ENCODE assay signal across 8 cellular contexts in genomic region chr7:21543528-21544302, GRCh38. TPM values are rescaled to one million over a fixed set of nuclear protein-coding genes. Genes with fewer than 3 reads are reported as not detected.
DNase-seq lines count a peak whose midpoint lies in the region; ATAC-seq and TF ChIP-seq lines count a peak whose summit lies in the region.

No MANE protein-coding gene starts in this region.

- intact Hi-C loops in CD8-positive, alpha-beta T cell (cut with DNase I, micrococcal nuclease), result no loop called here
- intact Hi-C loops in testis (cut with DNase I; ENCODE audit: low total_unique reads), result no loop called here

- H3K4me1 ChIP-seq in CD8-positive, alpha-beta T cell (ENCODE audit: insufficient read depth, low read length), result peaks cover 4% of the 10 kb centered on the region
- peaks cover 31% of the 10 kb centered on the region for H3K4me1 ChIP-seq in iPS-20b (ENCODE audit: insufficient read depth, low read length)
- H3K4me1 ChIP-seq in testis, result peaks cover 12% of the 10 kb centered on the region

- POLR2A ChIA-PET in CD8-positive, alpha-beta T cell (lab: Charles Lee), result no interaction called here

- H3K9me3 Mint-ChIP-seq in CD8-positive, alpha-beta T cell, result no peaks in the 10 kb centered on the region
- no peaks in the 10 kb centered on the region for H3K9me3 Mint-ChIP-seq in activated T-helper 17 cell treated with anti-CD3 and anti-CD28 coated beads, Interleukin-2, amount 50 U/mL, for 72 hours

- peaks cover 50% of the 10 kb centered on the region for H3K27me3 Mint-ChIP-seq in CD8-positive, alpha-beta T cell (ENCODE audit: low read depth)
- H3K27me3 Mint-ChIP-seq in activated T-helper 17 cell treated with anti-CD3 and anti-CD28 coated beads, Interleukin-2, amount 50 U/mL, for 72 hours, result peaks cover 60% of the 10 kb centered on the region

- peak overlapping the region; percentile 62; the same call in 1 of the 2 replicates for H3K9ac ChIP-seq in iPS-20b (ENCODE audit: low read depth, low read length)

- no peak for TF ChIP-seq CTCF in CD8-positive, alpha-beta T cell (IDR thresholded peaks at IDR 0.05)
- no peak for TF ChIP-seq CTCF in testis (IDR thresholded peaks at IDR 0.05)

- no peak overlapping the region for H3K27ac Mint-ChIP-seq in CD8-positive, alpha-beta T cell
- H3K27ac Mint-ChIP-seq in activated T-helper 17 cell treated with anti-CD3 and anti-CD28 coated beads, Interleukin-2, amount 50 U/mL, for 72 hours, result no peak overlapping the region

- no peak overlapping the region for H3K4me3 ChIP-seq in CD8-positive, alpha-beta T cell (ENCODE audit: low read depth, low read length)
- H3K4me3 ChIP-seq in iPS-20b (ENCODE audit: low read length) (peak overlapping the region; percentile 65), testis (peak overlapping the region; percentile 34 to 56)

- H3K4me3 Mint-ChIP-seq in CD8-positive, alpha-beta T cell, result peak overlapping the region; percentile 46
- H3K4me3 Mint-ChIP-seq in activated T-helper 17 cell treated with anti-CD3 and anti-CD28 coated beads, Interleukin-2, amount 50 U/mL, for 72 hours, result peak overlapping the region; percentile 56

- DNase-seq in CD8-positive, alpha-beta T cell, result no peak
- DNase-seq in testis (peak; percentile 18), AML-193 (lab: John Stamatoyannopoulos, UW) (no peak), D341Med (ENCODE audit: low spot score) (no peak)

- H3K36me3 ChIP-seq in CD8-positive, alpha-beta T cell (ENCODE audit: insufficient read depth, low read length), result no peaks in the 10 kb centered on the region
- peaks cover 6% of the 10 kb centered on the region; the same call in 1 of the 2 replicates for H3K36me3 ChIP-seq in iPS-20b (ENCODE audit: insufficient read depth, low read depth, low read length)
- no peaks in the 10 kb centered on the region for H3K36me3 ChIP-seq in testis (ENCODE audit: low read depth, missing control alignments)

- no peaks in the 10 kb centered on the region for H3K36me3 Mint-ChIP-seq in CD8-positive, alpha-beta T cell
- H3K36me3 Mint-ChIP-seq in activated T-helper 17 cell treated with anti-CD3 and anti-CD28 coated beads, Interleukin-2, amount 50 U/mL, for 72 hours (ENCODE audit: low read depth), result no peaks in the 10 kb centered on the region

- no peak overlapping the region for H3K27ac ChIP-seq in CD8-positive, alpha-beta T cell (ENCODE audit: low read depth, low read length)
- no peak overlapping the region for H3K27ac ChIP-seq in iPS-20b (ENCODE audit: low read length)
- H3K27ac ChIP-seq in testis, result no peak overlapping the region

- CTCF ChIA-PET in CD8-positive, alpha-beta T cell (lab: Charles Lee), result no interaction called here

- H3K4me1 Mint-ChIP-seq in CD8-positive, alpha-beta T cell (ENCODE audit: low read depth), result peaks cover 10% of the 10 kb centered on the region
- no peaks in the 10 kb centered on the region for H3K4me1 Mint-ChIP-seq in activated T-helper 17 cell treated with anti-CD3 and anti-CD28 coated beads, Interleukin-2, amount 50 U/mL, for 72 hours

- no peak for ATAC-seq in CD8-positive, alpha-beta T cell
- peak; percentile 17 for ATAC-seq in HG03025 (IDR thresholded peaks at IDR 0.05; ENCODE audit: low FRiP score, unreplicated experiment)
- ATAC-seq in activated T-helper 17 cell treated with anti-CD3 and anti-CD28 coated beads, Interleukin-2, amount 50 U/mL, for 72 hours (replicated peaks), result peak; percentile 50
- ATAC-seq in GM19328 (IDR thresholded peaks at IDR 0.05; ENCODE audit: unreplicated experiment), result no peak

- H3K27me3 ChIP-seq in CD8-positive, alpha-beta T cell (ENCODE audit: insufficient read depth, low read length), result peaks cover 4% of the 10 kb centered on the region
- H3K27me3 ChIP-seq in iPS-20b (ENCODE audit: insufficient read depth, low read length) (peaks cover 51% of the 10 kb centered on the region), testis (no peaks in the 10 kb centered on the region)

- no peaks in the 10 kb centered on the region for H3K9me3 ChIP-seq in CD8-positive, alpha-beta T cell (ENCODE audit: low read length)
- no peaks in the 10 kb centered on the region; the same call in 1 of the 2 replicates for H3K9me3 ChIP-seq in iPS-20b (ENCODE audit: insufficient read depth, low read depth, low read length)
- H3K9me3 ChIP-seq in testis, result no peaks in the 10 kb centered on the region

- WGBS in testis, 2 donors, result 5% methylated on average over 26 to 31 of the region's 31 CpGs

- TF ChIP-seq POLR2A in testis (IDR thresholded peaks at IDR 0.05), result no peak

RNA-seq across cellular contexts. Expression of gene DNAH11, which starts 0.9 kb away (rescaled TPM):
- total RNA-seq in CD8-positive, alpha-beta T cell, result under 1 TPM; 0.05 to 0.25 TPM
- total RNA-seq in activated T-helper 17 cell treated with anti-CD3 and anti-CD28 coated beads, Interleukin-2, amount 50 U/mL, for 72 hours, result 1 to 10 TPM in 1 of 2 donors, under 1 TPM in 1; 0.52 to 5.9 TPM
- 10 to 100 TPM; 14.2 to 19.3 TPM for total RNA-seq in testis
- 4.9 TPM for polyA plus RNA-seq in testis (ENCODE audit: insufficient read depth, low read depth, low replicate concordance)

Comparison
In these comparisons a context has a peak if more than half of its experiments do, and no peak if none do; other contexts are left out.
1. ATAC-seq: peak in HG03025 (single experiment) and activated T-helper 17 cell treated with anti-CD3 and anti-CD28 coated beads, Interleukin-2, amount 50 U/mL, for 72 hours (single experiment); none in CD8-positive, alpha-beta T cell (single experiment) and GM19328 (single experiment).